ENCODE assay signal across 1 cellular context in genomic region chr22:39349967-39350802, GRCh38.
TF ChIP-seq lines count a peak whose summit lies in the region.

Gene SYNGR1 (plus strand): TSS chr22:39349991. CDS start chr22:39350011, 20 bp downstream.

TF ChIP-seq in HepG2, 621 proteins besides CTCF, POLR2A, EP300 and RAD21 (continued from another document):
- TF ChIP-seq ZBTB40 (IDR thresholded peaks at IDR 0.05): no peak
- peak; percentile 26; the same call in 1 of the 2 replicates for TF ChIP-seq ZBTB40 (CRISPR knock-in tag; IDR thresholded peaks at IDR 0.05)
- TF ChIP-seq HOMEZ (CRISPR knock-in tag; IDR thresholded peaks at IDR 0.05; ENCODE audit: low read depth): no peak
- TF ChIP-seq ZNF777 (CRISPR knock-in tag; IDR thresholded peaks at IDR 0.05): peak; percentile 54
